In the genomic region with DNA sequence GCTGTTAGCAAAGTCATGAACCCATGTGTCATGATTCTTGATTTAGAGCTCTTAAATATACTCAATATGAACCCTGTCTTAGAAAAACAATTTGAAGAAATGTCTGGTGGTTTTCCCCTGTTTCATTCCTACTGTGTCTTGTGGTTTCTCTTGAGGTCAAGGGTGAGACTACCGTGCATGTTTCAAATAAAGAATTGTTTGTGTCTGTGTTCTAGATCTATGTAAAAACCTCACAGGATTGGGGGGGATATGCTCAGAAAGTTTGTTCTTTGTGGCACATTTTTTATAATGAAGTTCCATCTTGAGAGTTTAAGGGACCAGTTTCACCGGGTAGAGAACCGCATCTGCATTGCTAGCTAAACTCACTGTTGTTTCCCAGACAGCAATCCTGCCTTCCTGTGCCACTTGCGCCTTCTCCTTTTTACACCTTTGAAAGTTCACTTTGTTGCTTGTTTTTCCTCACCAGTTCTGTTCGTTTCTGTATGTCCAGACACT, we compare ENCODE assay signal across 1 cellular context.
TF ChIP-seq lines count a peak whose summit lies in the region.

No MANE protein-coding gene starts in this region.

TF ChIP-seq in IMR-90, 13 proteins besides CTCF, POLR2A, EP300 and RAD21 (continued from another document):
- TF ChIP-seq, protein P1, sequence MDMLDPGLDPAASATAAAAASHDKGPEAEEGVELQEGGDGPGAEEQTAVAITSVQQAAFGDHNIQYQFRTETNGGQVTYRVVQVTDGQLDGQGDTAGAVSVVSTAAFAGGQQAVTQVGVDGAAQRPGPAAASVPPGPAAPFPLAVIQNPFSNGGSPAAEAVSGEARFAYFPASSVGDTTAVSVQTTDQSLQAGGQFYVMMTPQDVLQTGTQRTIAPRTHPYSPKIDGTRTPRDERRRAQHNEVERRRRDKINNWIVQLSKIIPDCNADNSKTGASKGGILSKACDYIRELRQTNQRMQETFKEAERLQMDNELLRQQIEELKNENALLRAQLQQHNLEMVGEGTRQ (IDR thresholded peaks at IDR 0.05; ENCODE audit: low read depth, low read length): no peak
- no peak for TF ChIP-seq NFE2L2 (IDR thresholded peaks at IDR 0.05; ENCODE audit: low read depth, low read length)
- no peak for TF ChIP-seq SMC3 (IDR thresholded peaks at IDR 0.05; ENCODE audit: low read depth, low read length)
TF ChIP-seq in IMR-90: peak in this region for 0.
